In the genomic region with DNA sequence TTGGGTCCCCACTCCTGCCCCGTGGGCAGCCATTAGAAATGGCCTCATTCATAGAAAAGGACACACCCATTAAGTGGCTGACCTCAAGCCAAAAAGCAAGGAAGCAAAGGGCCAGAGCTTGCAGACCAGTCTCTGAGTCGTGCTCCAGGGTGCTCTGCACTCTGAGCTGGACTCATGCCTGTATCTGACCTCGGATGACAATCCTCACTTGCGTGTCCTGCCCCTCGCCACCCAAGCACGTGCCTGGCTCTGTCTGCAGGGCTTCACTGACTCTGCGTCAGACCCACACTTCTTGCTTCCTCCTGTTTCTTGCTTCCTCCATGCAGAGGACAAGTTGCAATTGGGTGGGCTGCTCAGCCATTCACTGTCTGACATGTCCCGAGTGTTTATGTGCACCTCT, we compare ENCODE assay signal across 20 cellular contexts.
"Had no signal": no experiment of that assay in that cellular context is flagged by ENCODE, and none has a peak within 500 bp of the region (broad histone marks: within the 10 kb centered on the region; RNA-seq: fewer than 3 reads in every experiment).

No MANE protein-coding gene starts in this region.

- H3K4me3 ChIP-seq: prostate gland, smooth muscle cell, testis had no signal

- H3K4me3 Mint-ChIP-seq: activated B cell treated with CpG ODN at 0.5 μM for 24 hours; activated CD4-positive, alpha-beta memory T cell treated with anti-CD3 and anti-CD28 coated beads for 36 hours; activated naive CD4-positive, alpha-beta T cell treated with anti-CD3 and anti-CD28 coated beads for 36 hours; activated T-cell treated with anti-CD3 and anti-CD28 coated beads, Interleukin-2, amount 50 U/mL, for 24 hours; brain; mesothelial cell of epicardium; stimulated activated effector memory CD8-positive, alpha-beta T cell treated with anti-CD3 and anti-CD28 coated beads, Interleukin-12 subunit alpha, Interleukin-12 subunit beta, amount 100 ng/mL, for 72 hours; type B pancreatic cell had no signal

- H3K27me3 ChIP-seq: testis had no signal

- H3K27me3 Mint-ChIP-seq: activated T-cell treated with anti-CD3 and anti-CD28 coated beads, Interleukin-2, amount 50 U/mL, for 24 hours had no signal

- H3K9me3 ChIP-seq: prostate gland, testis had no signal

- H3K36me3 Mint-ChIP-seq: activated CD4-positive, alpha-beta memory T cell treated with anti-CD3 and anti-CD28 coated beads for 36 hours; brain; mesothelial cell of epicardium; stimulated activated effector memory CD8-positive, alpha-beta T cell treated with anti-CD3 and anti-CD28 coated beads, Interleukin-12 subunit alpha, Interleukin-12 subunit beta, amount 100 ng/mL, for 72 hours; type B pancreatic cell had no signal

- DNase-seq: activated B cell treated with CpG ODN at 0.5 μM for 24 hours; activated CD4-positive, alpha-beta memory T cell treated with anti-CD3 and anti-CD28 coated beads for 36 hours; activated CD4-positive, alpha-beta T cell treated with anti-CD3 and anti-CD28 coated beads for 4 hours; activated naive CD4-positive, alpha-beta T cell treated with anti-CD3 and anti-CD28 coated beads for 36 hours; activated T-cell treated with anti-CD3 and anti-CD28 coated beads, Interleukin-2, amount 50 U/mL, for 24 hours; caudate nucleus; head of caudate nucleus; kidney glomerular epithelial cell; right cardiac atrium; stimulated activated CD4-positive, alpha-beta T cell treated with anti-CD3 and anti-CD28 coated beads, Interleukin-4, amount 100 ng/mL, for 24 hours; T-helper 1 cell; T-helper 9 cell; testis had no signal

- H3K27ac Mint-ChIP-seq: activated CD4-positive, alpha-beta memory T cell treated with anti-CD3 and anti-CD28 coated beads for 36 hours; activated naive CD4-positive, alpha-beta T cell treated with anti-CD3 and anti-CD28 coated beads for 36 hours; activated T-cell treated with anti-CD3 and anti-CD28 coated beads, Interleukin-2, amount 50 U/mL, for 24 hours; activated T-helper 2 cell treated with anti-CD3 and anti-CD28 coated beads, Interferon-gamma antibody, Interleukin-2, Interleukin-4, amounts not matched to agents 10 μg/mL and 5 μg/mL and 100 μg/mL, durations not matched to agents 14 hours and 24 hours and 36 hours; brain; mesothelial cell of epicardium; stimulated activated effector memory CD8-positive, alpha-beta T cell treated with anti-CD3 and anti-CD28 coated beads, Interleukin-12 subunit alpha, Interleukin-12 subunit beta, amount 100 ng/mL, for 72 hours; type B pancreatic cell had no signal

- ATAC-seq: right cardiac atrium; stimulated activated effector memory CD8-positive, alpha-beta T cell treated with anti-CD3 and anti-CD28 coated beads, Interleukin-12 subunit alpha, Interleukin-12 subunit beta, amount 100 ng/mL, for 72 hours had no signal

- H3K36me3 ChIP-seq: prostate gland had no signal

- H3K27ac ChIP-seq: prostate gland, testis had no signal

- H3K9me3 Mint-ChIP-seq: activated naive CD4-positive, alpha-beta T cell treated with anti-CD3 and anti-CD28 coated beads for 36 hours; activated T-helper 2 cell treated with anti-CD3 and anti-CD28 coated beads, Interferon-gamma antibody, Interleukin-2, Interleukin-4, amounts not matched to agents 10 μg/mL and 5 μg/mL and 100 μg/mL, durations not matched to agents 14 hours and 24 hours and 36 hours; stimulated activated effector memory CD8-positive, alpha-beta T cell treated with anti-CD3 and anti-CD28 coated beads, Interleukin-12 subunit alpha, Interleukin-12 subunit beta, amount 100 ng/mL, for 72 hours; type B pancreatic cell had no signal

- H3K4me1 ChIP-seq: prostate gland, testis had no signal

- H3K4me1 Mint-ChIP-seq: mesothelial cell of epicardium; stimulated activated effector memory CD8-positive, alpha-beta T cell treated with anti-CD3 and anti-CD28 coated beads, Interleukin-12 subunit alpha, Interleukin-12 subunit beta, amount 100 ng/mL, for 72 hours had no signal

- H3K4me2 ChIP-seq: smooth muscle cell had no signal
